ENCODE assay signal across 1 cellular context in genomic region chr20:58888521-58889333, GRCh38.
TF ChIP-seq lines count a peak whose summit lies in the region.

No MANE protein-coding gene starts in this region.

TF ChIP-seq in HepG2, 621 proteins besides CTCF, POLR2A, EP300 and RAD21 (continued from another document):
- TF ChIP-seq CREM (IDR thresholded peaks at IDR 0.05) (peak; percentile 94), CREM (CRISPR knock-in tag; IDR thresholded peaks at IDR 0.05) (peak; percentile 57; the same call in 1 of the 2 replicates), HDAC1 (CRISPR knock-in tag; IDR thresholded peaks at IDR 0.05) (peak; percentile 74), ISL2 (CRISPR knock-in tag; IDR thresholded peaks at IDR 0.05) (peak; percentile 26; the same call in 1 of the 2 replicates), BHLHE40 (IDR thresholded peaks at IDR 0.05; ENCODE audit: low read length) (peak; percentile 65; the same call in 1 of the 2 replicates), ZBTB38 (CRISPR knock-in tag; IDR thresholded peaks at IDR 0.05) (0 out of 2 replicates have a peak, but pooled peaks have one; percentile 7), ZNF33B (CRISPR knock-in tag; IDR thresholded peaks at IDR 0.05) (no peak), IRF2 (CRISPR knock-in tag; IDR thresholded peaks at IDR 0.05) (0 out of 2 replicates have a peak, but pooled peaks have one; percentile 17), HNRNPLL (IDR thresholded peaks at IDR 0.05; ENCODE audit: low read depth, low read length, poor library complexity, severe bottlenecking) (peak; percentile 19), PRDM10 (CRISPR knock-in tag; IDR thresholded peaks at IDR 0.05; ENCODE audit: low read depth) (peak; percentile 98), AGO2 (optimal IDR thresholded peaks at IDR 0.05; ENCODE audit: low read depth, low read length) (peak; percentile 77), ZNF709 (CRISPR knock-in tag; IDR thresholded peaks at IDR 0.05) (no peak), THAP11 (CRISPR knock-in tag; IDR thresholded peaks at IDR 0.05) (peak; percentile 66), SPEN (CRISPR knock-in tag; IDR thresholded peaks at IDR 0.05; ENCODE audit: low read depth) (peak; percentile 54; the same call in 1 of the 2 replicates), HNRNPH1 (optimal IDR thresholded peaks at IDR 0.05; ENCODE audit: low read depth, low read length) (no peak), MTA1 (CRISPR knock-in tag; IDR thresholded peaks at IDR 0.05; ENCODE audit: borderline replicate concordance) (peak; percentile 79; the same call in 1 of the 2 replicates), MEIS1 (CRISPR knock-in tag; IDR thresholded peaks at IDR 0.05; ENCODE audit: borderline replicate concordance) (no peak), GPN1 (CRISPR knock-in tag; IDR thresholded peaks at IDR 0.05; ENCODE audit: borderline replicate concordance) (no peak), IKZF4 (CRISPR knock-in tag; IDR thresholded peaks at IDR 0.05; ENCODE audit: borderline replicate concordance, low read depth, not compliant biosample characterization) (peak; percentile 39), POLR2G (IDR thresholded peaks at IDR 0.05; ENCODE audit: low read depth, low read length) (peak; percentile 98), SP4 (CRISPR knock-in tag; IDR thresholded peaks at IDR 0.05) (0 out of 2 replicates have a peak, but pooled peaks have one; percentile 42), NR1H2 (CRISPR knock-in tag; IDR thresholded peaks at IDR 0.05; ENCODE audit: borderline replicate concordance, low read depth) (0 out of 2 replicates have a peak, but pooled peaks have one; percentile 39), PHF8 (CRISPR knock-in tag; IDR thresholded peaks at IDR 0.05) (peak; percentile 83), ZBTB10 (CRISPR knock-in tag; IDR thresholded peaks at IDR 0.05; ENCODE audit: borderline replicate concordance) (0 out of 2 replicates have a peak, but pooled peaks have one; percentile 12), JUNB (CRISPR knock-in tag; IDR thresholded peaks at IDR 0.05; ENCODE audit: borderline replicate concordance) (no peak), NKX3-1 (CRISPR knock-in tag; IDR thresholded peaks at IDR 0.05) (no peak), ZNF724P (CRISPR knock-in tag; IDR thresholded peaks at IDR 0.05; ENCODE audit: borderline replicate concordance) (no peak), ERF (CRISPR knock-in tag; IDR thresholded peaks at IDR 0.05) (peak; percentile 36; the same call in 1 of the 2 replicates), ZNF280B (CRISPR knock-in tag; IDR thresholded peaks at IDR 0.05; ENCODE audit: borderline replicate concordance) (no peak), DR1 (CRISPR knock-in tag; IDR thresholded peaks at IDR 0.05) (peak; percentile 59; the same call in 1 of the 2 replicates)
- TF ChIP-seq, protein P1, sequence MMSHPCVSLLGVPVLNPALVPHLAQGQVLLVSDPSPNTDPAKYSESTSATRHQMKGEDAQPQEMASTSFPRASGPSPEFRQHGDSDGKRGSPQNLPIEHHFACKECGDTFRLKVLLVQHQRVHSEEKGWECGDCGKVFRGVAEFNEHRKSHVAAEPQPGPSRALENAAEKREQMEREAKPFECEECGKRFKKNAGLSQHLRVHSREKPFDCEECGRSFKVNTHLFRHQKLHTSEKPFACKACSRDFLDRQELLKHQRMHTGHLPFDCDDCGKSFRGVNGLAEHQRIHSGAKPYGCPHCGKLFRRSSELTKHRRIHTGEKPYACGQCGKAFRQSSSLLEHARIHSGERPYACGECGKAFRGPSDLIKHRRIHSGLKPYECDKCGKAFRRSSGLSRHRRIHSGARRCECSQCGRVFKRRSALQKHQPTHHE (CRISPR knock-in tag; IDR thresholded peaks at IDR 0.05; ENCODE audit: borderline replicate concordance) = no peak
- TF ChIP-seq, protein P2, sequence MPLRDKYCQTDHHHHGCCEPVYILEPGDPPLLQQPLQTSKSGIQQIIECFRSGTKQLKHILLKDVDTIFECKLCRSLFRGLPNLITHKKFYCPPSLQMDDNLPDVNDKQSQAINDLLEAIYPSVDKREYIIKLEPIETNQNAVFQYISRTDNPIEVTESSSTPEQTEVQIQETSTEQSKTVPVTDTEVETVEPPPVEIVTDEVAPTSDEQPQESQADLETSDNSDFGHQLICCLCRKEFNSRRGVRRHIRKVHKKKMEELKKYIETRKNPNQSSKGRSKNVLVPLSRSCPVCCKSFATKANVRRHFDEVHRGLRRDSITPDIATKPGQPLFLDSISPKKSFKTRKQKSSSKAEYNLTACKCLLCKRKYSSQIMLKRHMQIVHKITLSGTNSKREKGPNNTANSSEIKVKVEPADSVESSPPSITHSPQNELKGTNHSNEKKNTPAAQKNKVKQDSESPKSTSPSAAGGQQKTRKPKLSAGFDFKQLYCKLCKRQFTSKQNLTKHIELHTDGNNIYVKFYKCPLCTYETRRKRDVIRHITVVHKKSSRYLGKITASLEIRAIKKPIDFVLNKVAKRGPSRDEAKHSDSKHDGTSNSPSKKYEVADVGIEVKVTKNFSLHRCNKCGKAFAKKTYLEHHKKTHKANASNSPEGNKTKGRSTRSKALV (CRISPR knock-in tag; IDR thresholded peaks at IDR 0.05) = peak; percentile 35; the same call in 1 of the 2 replicates
- TF ChIP-seq, protein P3, sequence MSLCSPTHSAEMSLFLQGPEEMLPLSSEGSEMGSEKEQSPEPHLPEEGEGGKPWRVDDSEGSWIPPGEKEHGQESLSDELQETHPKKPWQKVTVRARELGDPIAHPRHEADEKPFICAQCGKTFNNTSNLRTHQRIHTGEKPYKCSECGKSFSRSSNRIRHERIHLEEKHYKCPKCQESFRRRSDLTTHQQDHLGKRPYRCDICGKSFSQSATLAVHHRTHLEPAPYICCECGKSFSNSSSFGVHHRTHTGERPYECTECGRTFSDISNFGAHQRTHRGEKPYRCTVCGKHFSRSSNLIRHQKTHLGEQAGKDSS (CRISPR knock-in tag; IDR thresholded peaks at IDR 0.05; ENCODE audit: borderline replicate concordance, low read depth) = 0 out of 2 replicates have a peak, but pooled peaks have one; percentile 26
- TF ChIP-seq, protein P4, sequence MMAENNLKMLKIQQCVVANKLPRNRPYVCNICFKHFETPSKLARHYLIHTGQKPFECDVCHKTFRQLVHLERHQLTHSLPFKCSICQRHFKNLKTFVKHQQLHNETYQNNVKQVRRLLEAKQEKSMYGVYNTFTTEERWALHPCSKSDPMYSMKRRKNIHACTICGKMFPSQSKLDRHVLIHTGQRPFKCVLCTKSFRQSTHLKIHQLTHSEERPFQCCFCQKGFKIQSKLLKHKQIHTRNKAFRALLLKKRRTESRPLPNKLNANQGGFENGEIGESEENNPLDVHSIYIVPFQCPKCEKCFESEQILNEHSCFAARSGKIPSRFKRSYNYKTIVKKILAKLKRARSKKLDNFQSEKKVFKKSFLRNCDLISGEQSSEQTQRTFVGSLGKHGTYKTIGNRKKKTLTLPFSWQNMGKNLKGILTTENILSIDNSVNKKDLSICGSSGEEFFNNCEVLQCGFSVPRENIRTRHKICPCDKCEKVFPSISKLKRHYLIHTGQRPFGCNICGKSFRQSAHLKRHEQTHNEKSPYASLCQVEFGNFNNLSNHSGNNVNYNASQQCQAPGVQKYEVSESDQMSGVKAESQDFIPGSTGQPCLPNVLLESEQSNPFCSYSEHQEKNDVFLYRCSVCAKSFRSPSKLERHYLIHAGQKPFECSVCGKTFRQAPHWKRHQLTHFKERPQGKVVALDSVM (CRISPR knock-in tag; IDR thresholded peaks at IDR 0.05) = no peak
- TF ChIP-seq, protein P5, sequence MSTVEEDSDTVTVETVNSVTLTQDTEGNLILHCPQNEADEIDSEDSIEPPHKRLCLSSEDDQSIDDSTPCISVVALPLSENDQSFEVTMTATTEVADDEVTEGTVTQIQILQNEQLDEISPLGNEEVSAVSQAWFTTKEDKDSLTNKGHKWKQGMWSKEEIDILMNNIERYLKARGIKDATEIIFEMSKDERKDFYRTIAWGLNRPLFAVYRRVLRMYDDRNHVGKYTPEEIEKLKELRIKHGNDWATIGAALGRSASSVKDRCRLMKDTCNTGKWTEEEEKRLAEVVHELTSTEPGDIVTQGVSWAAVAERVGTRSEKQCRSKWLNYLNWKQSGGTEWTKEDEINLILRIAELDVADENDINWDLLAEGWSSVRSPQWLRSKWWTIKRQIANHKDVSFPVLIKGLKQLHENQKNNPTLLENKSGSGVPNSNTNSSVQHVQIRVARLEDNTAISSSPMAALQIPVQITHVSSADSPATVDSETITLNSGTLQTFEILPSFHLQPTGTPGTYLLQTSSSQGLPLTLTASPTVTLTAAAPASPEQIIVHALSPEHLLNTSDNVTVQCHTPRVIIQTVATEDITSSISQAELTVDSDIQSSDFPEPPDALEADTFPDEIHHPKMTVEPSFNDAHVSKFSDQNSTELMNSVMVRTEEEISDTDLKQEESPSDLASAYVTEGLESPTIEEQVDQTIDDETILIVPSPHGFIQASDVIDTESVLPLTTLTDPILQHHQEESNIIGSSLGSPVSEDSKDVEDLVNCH (CRISPR knock-in tag; IDR thresholded peaks at IDR 0.05) = no peak
